Comparison of ENCODE assay signal across 1 cellular context in the genomic region with DNA sequence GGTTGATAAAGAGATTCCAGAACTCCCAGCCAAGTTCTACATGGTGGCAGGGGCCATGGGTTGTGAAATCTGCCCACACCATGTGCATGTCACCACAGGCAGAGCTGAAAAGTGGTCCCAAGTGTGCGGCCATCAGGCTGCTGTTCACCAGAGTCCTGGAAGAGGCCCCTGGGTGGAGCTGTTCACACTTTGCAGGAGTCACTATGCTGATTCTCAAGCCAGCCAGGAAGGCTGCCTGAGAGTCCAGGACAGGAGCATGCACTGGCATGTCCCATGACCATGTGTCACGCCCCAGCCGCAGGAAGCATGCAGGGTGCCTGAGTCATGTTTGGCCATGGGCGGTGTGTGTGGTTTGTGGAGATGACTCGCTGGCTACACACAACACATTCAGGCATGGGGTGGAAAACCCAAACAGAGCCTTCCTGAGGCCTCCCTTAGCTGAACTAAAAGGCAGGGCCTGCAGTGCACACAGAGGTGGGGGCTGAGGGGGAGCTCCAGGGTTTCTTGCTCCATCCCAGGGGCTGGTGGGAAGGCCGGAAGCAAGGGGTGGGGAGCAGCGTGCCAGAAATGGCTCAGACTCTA.
A peak's percentile ranks its signal among the peaks of the same experiment; 100 is the strongest.
TF ChIP-seq lines count a peak whose summit lies in the region.

No MANE protein-coding gene starts in this region.

TF ChIP-seq in endothelial cell of umbilical vein, 7 proteins besides CTCF, POLR2A, EP300 and RAD21:
- peak; percentile 95 for TF ChIP-seq JUN (IDR thresholded peaks at IDR 0.05; ENCODE audit: borderline replicate concordance, insufficient read depth, insufficient read length, low read depth)
- TF ChIP-seq, protein P1, sequence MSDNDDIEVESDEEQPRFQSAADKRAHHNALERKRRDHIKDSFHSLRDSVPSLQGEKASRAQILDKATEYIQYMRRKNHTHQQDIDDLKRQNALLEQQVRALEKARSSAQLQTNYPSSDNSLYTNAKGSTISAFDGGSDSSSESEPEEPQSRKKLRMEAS (IDR thresholded peaks at IDR 0.05; ENCODE audit: insufficient read depth, insufficient read length): peak; percentile 94
- TF ChIP-seq FOS (IDR thresholded peaks at IDR 0.05; ENCODE audit: borderline replicate concordance, insufficient read depth, low read length): peak; percentile 94
- TF ChIP-seq MYC (IDR thresholded peaks at IDR 0.05; ENCODE audit: low read depth, low read length): peak; percentile 95
- TF ChIP-seq POLR2AphosphoS5 (IDR thresholded peaks at IDR 0.05; ENCODE audit: insufficient read depth, low read depth, low read length): peak; percentile 82
- TF ChIP-seq GATA2 (IDR thresholded peaks at IDR 0.05; ENCODE audit: insufficient read depth, insufficient read length, low read depth, low read length): no peak
- TF ChIP-seq EZH2 (IDR thresholded peaks at IDR 0.05; ENCODE audit: borderline replicate concordance, low read depth, low read length, severe bottlenecking): no peak
